In genomic region chr4:110164856-110165255, GRCh38 we compare ENCODE assay signal across 2 cellular contexts.
TF ChIP-seq lines count a peak whose summit lies in the region.

No MANE protein-coding gene starts in this region.

TF ChIP-seq in liver, 16 proteins besides CTCF, POLR2A, EP300 and RAD21 (continued from another document):
- no peak for TF ChIP-seq REST (IDR thresholded peaks at IDR 0.05)

TF ChIP-seq in WTC11, 78 proteins besides CTCF, POLR2A, EP300 and RAD21 (continued from another document):
- TF ChIP-seq AFF4 (CRISPR knock-in tag; IDR thresholded peaks at IDR 0.05; ENCODE audit: borderline replicate concordance) (no peak), FOXK1 (CRISPR knock-in tag; IDR thresholded peaks at IDR 0.05) (no peak), JAZF1 (CRISPR knock-in tag; IDR thresholded peaks at IDR 0.05) (no peak), OVOL2 (CRISPR knock-in tag; IDR thresholded peaks at IDR 0.05; ENCODE audit: borderline replicate concordance) (no peak), E2F1 (CRISPR knock-in tag; IDR thresholded peaks at IDR 0.05) (no peak), ZNF219 (CRISPR knock-in tag; IDR thresholded peaks at IDR 0.05; ENCODE audit: borderline replicate concordance) (no peak), FOXP4 (CRISPR knock-in tag; IDR thresholded peaks at IDR 0.05) (no peak), ZMAT4 (CRISPR knock-in tag; IDR thresholded peaks at IDR 0.05) (no peak), GTF2I (CRISPR knock-in tag; conservative IDR thresholded peaks at IDR 0.05) (no peak), ZNF532 (CRISPR knock-in tag; IDR thresholded peaks at IDR 0.05; ENCODE audit: borderline replicate concordance) (no peak), TP53 (CRISPR knock-in tag; IDR thresholded peaks at IDR 0.05) (no peak), ETV6 (CRISPR knock-in tag; IDR thresholded peaks at IDR 0.05) (no peak)
TF ChIP-seq in WTC11: peak in this region for 0.
